ENCODE assay signal across 11 cellular contexts in genomic region chr22:36360871-36361383, GRCh38. TPM values are rescaled to one million over a fixed set of nuclear protein-coding genes. Genes with fewer than 3 reads are reported as not detected.
DNase-seq lines count a peak whose midpoint lies in the region; ATAC-seq lines count a peak whose summit lies in the region.
"Had no signal": no experiment of that assay in that cellular context is flagged by ENCODE, and none has a peak within 500 bp of the region (broad histone marks: within the 10 kb centered on the region; RNA-seq: fewer than 3 reads in every experiment).

No MANE protein-coding gene starts in this region.

- H3K4me3 Mint-ChIP-seq in IgD-negative memory B cell: peak overlapping the region in 3 of 4 donors; percentile 9 to 88 (median 76)
- H3K4me3 Mint-ChIP-seq in naive thymus-derived CD8-positive, alpha-beta T cell: peak overlapping the region; percentile 39 to 94 (median 68)

- H3K4me1 ChIP-seq in ACC112 (ENCODE audit: control insufficient read depth, insufficient read depth, low read length, unreplicated experiment): peaks cover 84% of the 10 kb centered on the region

- ATAC-seq in naive thymus-derived CD8-positive, alpha-beta T cell: no peak
- no peak for ATAC-seq in GM18907 (IDR thresholded peaks at IDR 0.05; ENCODE audit: unreplicated experiment)
- ATAC-seq in HG02970 (IDR thresholded peaks at IDR 0.05; ENCODE audit: low FRiP score, unreplicated experiment): no peak

- H3K36me3 ChIP-seq in ACC112 (ENCODE audit: insufficient read depth, low read length): no peaks in the 10 kb centered on the region

- H3K36me3 Mint-ChIP-seq in IgD-negative memory B cell: peaks cover 7% of the 10 kb centered on the region
- H3K36me3 Mint-ChIP-seq in naive thymus-derived CD8-positive, alpha-beta T cell: peaks cover 0 to 45% (median 0%) of the 10 kb centered on the region in 3 donors

- H3K27ac ChIP-seq in ACC112 (ENCODE audit: low read depth, low read length) (peak overlapping the region; percentile 51), cingulate gyrus (ENCODE audit: low read depth, low read length) (peak overlapping the region; percentile 39)

- H3K9me3 Mint-ChIP-seq in IgD-negative memory B cell: no peaks in the 10 kb centered on the region
- no peaks in the 10 kb centered on the region for H3K9me3 Mint-ChIP-seq in naive thymus-derived CD8-positive, alpha-beta T cell

- H3K27me3 Mint-ChIP-seq in IgD-negative memory B cell: no peaks in the 10 kb centered on the region
- H3K27me3 Mint-ChIP-seq in naive thymus-derived CD8-positive, alpha-beta T cell: no peaks in the 10 kb centered on the region

- peaks cover 47 to 79% (median 76%) of the 10 kb centered on the region in 3 donors for H3K4me1 Mint-ChIP-seq in IgD-negative memory B cell
- H3K4me1 Mint-ChIP-seq in naive thymus-derived CD8-positive, alpha-beta T cell: peaks cover 60 to 99% (median 97%) of the 10 kb centered on the region in 4 donors

- peak overlapping the region; percentile 29; the same call in 1 of the 2 replicates for H3K4me3 ChIP-seq in ACC112 (ENCODE audit: low read depth, low read length)

- DNase-seq in naive thymus-derived CD8-positive, alpha-beta T cell: no peak
- no peak for DNase-seq in dermis blood vessel endothelial cell
- DNase-seq in SIG-M5 (lab: John Stamatoyannopoulos, UW): no peak
- DNase-seq: DND-41, head of caudate nucleus, NCI-H1417 had no signal

- no peaks in the 10 kb centered on the region for H3K27me3 ChIP-seq in ACC112 (ENCODE audit: insufficient read depth, low read length)

- H2AFZ ChIP-seq in ACC112 (ENCODE audit: low read length, unreplicated experiment): no peak overlapping the region

- peak overlapping the region; percentile 49 to 80 (median 75) for H3K27ac Mint-ChIP-seq in IgD-negative memory B cell
- H3K27ac Mint-ChIP-seq in naive thymus-derived CD8-positive, alpha-beta T cell: peak overlapping the region; percentile 90 to 98 (median 94)

- POLR2A ChIA-PET in naive thymus-derived CD8-positive, alpha-beta T cell (lab: Charles Lee): interaction anchor here (1.0 to 51.6 kb wide), 3 partner anchors 5 to 90 kb away, joined by 6 to 2215 read pairs (median 2215); partner anchors contain the start of gene MYH9

- peaks cover 88% of the 10 kb centered on the region for H3K79me2 ChIP-seq in ACC112 (ENCODE audit: control insufficient read depth, insufficient read depth, low read length, unreplicated experiment)

RNA-seq across cellular contexts. Expression of gene MYH9, which starts 26.8 kb away (rescaled TPM):
- polyA plus RNA-seq in IgD-negative memory B cell: 231 TPM
- total RNA-seq in naive thymus-derived CD8-positive, alpha-beta T cell: 100 to 1,000 TPM; 711 to 718 TPM
- polyA plus RNA-seq in naive thymus-derived CD8-positive, alpha-beta T cell: 100 to 1,000 TPM in 2 of 3 donors, 10 to 100 TPM in 1; 51.2 to 389 (median 105) TPM
- 803 and 1,099 TPM in 2 replicates for total RNA-seq in dermis blood vessel endothelial cell
